In the genomic region with DNA sequence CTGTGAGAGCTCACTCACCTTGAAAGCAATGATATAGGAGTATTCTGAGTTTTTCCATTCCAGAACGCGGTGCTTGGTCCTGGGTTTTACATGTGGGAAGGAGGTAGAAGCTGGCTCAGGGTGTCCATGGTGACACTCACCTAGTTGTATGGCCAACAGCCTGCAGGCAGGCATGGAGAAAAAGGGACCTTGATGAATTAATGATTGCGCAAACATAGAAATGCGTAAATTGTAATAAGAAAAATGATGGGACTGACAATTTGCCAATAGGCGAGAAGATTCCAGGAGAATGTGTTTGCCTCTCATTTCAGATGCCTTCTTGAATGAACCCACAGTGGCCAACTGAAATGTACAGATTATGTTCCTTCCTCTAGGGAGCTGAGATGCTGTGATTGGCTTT, we compare ENCODE assay signal across 28 cellular contexts. TPM values are rescaled to one million over a fixed set of nuclear protein-coding genes. Genes with fewer than 3 reads are reported as not detected.
"Had no signal": no experiment of that assay in that cellular context is flagged by ENCODE, and none has a peak within 500 bp of the region (broad histone marks: within the 10 kb centered on the region; RNA-seq: fewer than 3 reads in every experiment).

No MANE protein-coding gene starts in this region.

- H3K4me1 ChIP-seq: colonic mucosa, esophagus squamous epithelium, left lung, lower lobe of right lung had no signal

- H3K4me3 ChIP-seq: colonic mucosa, esophagus squamous epithelium, gastrocnemius medialis, heart right ventricle, left lung, lower lobe of right lung had no signal

- H3K27ac ChIP-seq: colonic mucosa, epithelial cell of prostate, esophagus squamous epithelium, gastrocnemius medialis, heart right ventricle, left lung, lower lobe of right lung had no signal

- H3K9me3 ChIP-seq: colonic mucosa, esophagus squamous epithelium, gastrocnemius medialis, heart right ventricle, left lung, lower lobe of right lung had no signal

- H3K27ac Mint-ChIP-seq: effector memory CD8-positive, alpha-beta T cell; endodermal cell had no signal

- ATAC-seq: effector memory CD8-positive, alpha-beta T cell; esophagus mucosa; gastrocnemius medialis; heart right ventricle; left cardiac atrium; left lung; left ventricle myocardium superior; lower lobe of right lung had no signal

- H3K27me3 ChIP-seq: colonic mucosa, esophagus squamous epithelium, gastrocnemius medialis, heart right ventricle, left lung had no signal

- H3K4me1 Mint-ChIP-seq: endodermal cell had no signal

- H3K4me3 Mint-ChIP-seq: dendritic cell treated with granulocyte-macrophage colony-stimulating factor and Interleukin-4, amounts not matched to agents 40 ng/mL and 50 ng/mL, for 4 days; effector memory CD8-positive, alpha-beta T cell; endodermal cell had no signal

- H3K36me3 ChIP-seq: colonic mucosa, gastrocnemius medialis had no signal

- DNase-seq: colonic mucosa; cortex of kidney; effector CD8-positive, alpha-beta T cell; effector memory CD8-positive, alpha-beta T cell; endodermal cell; erythroblast; esophagus squamous epithelium; foreskin fibroblast; foreskin melanocyte; gastrocnemius medialis; glutamatergic neuron; head of caudate nucleus; heart right ventricle; hippocampal formation; left cardiac atrium; left lung; left ventricle myocardium superior; lower lobe of right lung; mesendoderm; midbrain had no signal

- H3K27me3 Mint-ChIP-seq: dendritic cell treated with granulocyte-macrophage colony-stimulating factor and Interleukin-4, amounts not matched to agents 40 ng/mL and 50 ng/mL, for 4 days; effector memory CD8-positive, alpha-beta T cell had no signal

- FAIRE-seq: endometrium, islet of Langerhans, keratinocyte had no signal

- H3K9me3 Mint-ChIP-seq: dendritic cell treated with granulocyte-macrophage colony-stimulating factor and Interleukin-4, amounts not matched to agents 40 ng/mL and 50 ng/mL, for 4 days; effector memory CD8-positive, alpha-beta T cell; endodermal cell had no signal

RNA-seq across cellular contexts. Expression of a gene that starts 53.4 kb away (rescaled TPM):
- total RNA-seq: kidney epithelial cell, lower lobe of right lung, lung microvascular endothelial cell had no signal
- polyA plus RNA-seq: keratinocyte had no signal
